Comparison of ENCODE assay signal across 8 cellular contexts in the genomic region with DNA sequence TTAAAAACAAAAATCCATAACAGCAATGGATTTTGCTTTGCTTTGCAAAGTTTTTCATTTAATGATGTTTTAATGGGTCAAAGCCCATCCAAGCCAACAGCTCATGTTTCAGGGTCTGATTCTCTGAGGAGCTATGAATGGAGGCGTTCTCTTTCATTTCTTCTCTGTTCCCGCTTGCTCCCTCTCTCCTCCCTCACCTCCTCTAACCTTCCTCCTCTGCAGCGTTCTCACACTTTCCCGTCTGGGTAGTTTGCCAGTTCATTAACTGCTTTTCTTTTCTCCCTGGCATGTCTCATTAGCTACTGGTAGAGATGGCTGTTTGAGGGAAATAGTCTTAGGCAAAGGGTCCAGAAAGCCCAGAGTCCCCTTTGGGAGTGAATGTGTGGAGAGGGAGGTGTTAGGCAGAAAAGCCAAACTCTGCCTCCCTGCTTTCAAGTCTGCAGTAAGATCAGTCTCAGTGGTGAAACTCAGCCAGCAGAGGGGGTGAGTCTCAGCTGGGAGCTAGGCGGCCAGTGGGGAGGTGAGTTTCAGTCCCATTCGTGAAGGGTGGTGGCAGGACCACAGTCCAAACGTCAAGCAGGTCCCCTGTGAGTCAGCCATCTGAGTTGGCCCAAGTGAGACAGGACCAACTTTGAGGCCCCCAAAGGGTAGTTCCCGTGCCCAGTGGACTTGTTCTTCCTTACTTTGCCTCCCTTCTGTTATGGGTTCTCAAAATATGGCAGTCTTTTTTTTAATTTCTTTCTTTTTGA. TPM values are rescaled to one million over a fixed set of nuclear protein-coding genes. Genes with fewer than 3 reads are reported as not detected.
A peak's percentile ranks its signal among the peaks of the same experiment; 100 is the strongest.
DNase-seq lines count a peak whose midpoint lies in the region; ATAC-seq, FAIRE-seq and TF ChIP-seq lines count a peak whose summit lies in the region.
"Not testable (repeated sequence)": the region's sequence is repeated elsewhere in the genome, so short reads cannot be mapped to it uniquely, and the experiment has no call there.

No MANE protein-coding gene starts in this region.

- not testable (repeated sequence) for TF ChIP-seq EP300 in gastroesophageal sphincter (IDR thresholded peaks at IDR 0.05)

- H3K4me3 Mint-ChIP-seq in nephron, result peak overlapping the region; percentile 14 to 72 (median 58)

- peaks cover 0 to 34% (median 8%) of the 10 kb centered on the region in 3 donors for H3K4me1 ChIP-seq in gastroesophageal sphincter
- not testable (repeated sequence) for H3K4me1 ChIP-seq in uterus

- not testable (repeated sequence) for H3K9me3 Mint-ChIP-seq in nephron

- peaks cover 11% of the 10 kb centered on the region for H3K36me3 Mint-ChIP-seq in nephron (ENCODE audit: low read depth)

- H3K27me3 ChIP-seq in gastroesophageal sphincter, uterus: not testable (repeated sequence)

- DNase-seq in GM12892 (ENCODE audit: insufficient read length); uterus: not testable (repeated sequence)
- peak; percentile 83 for DNase-seq in NCI-H69 (lab: John Stamatoyannopoulos, UW)
- DNase-seq in activated naive CD4-positive, alpha-beta T cell treated with Interleukin-2 at 50 U/mL for 16 hours, result peak; percentile 5

- H3K27ac Mint-ChIP-seq in nephron, result peak overlapping the region; percentile 74 to 87 (median 80)

- TF ChIP-seq CTCF in gastroesophageal sphincter (IDR thresholded peaks at IDR 0.05) (peak in 2 of 4 experiments; percentile 14 to 47), nephron (IDR thresholded peaks at IDR 0.05; ENCODE audit: unreplicated experiment in 3 of 3) (peak; percentile 24 to 36 (median 34)), uterus (IDR thresholded peaks at IDR 0.05) (peak in 3 of 4 experiments; percentile 6 to 34 (median 25))

- H3K9me3 ChIP-seq in gastroesophageal sphincter, uterus: not testable (repeated sequence)

- H3K27ac ChIP-seq in gastroesophageal sphincter, result peak overlapping the region in 2 of 4 donors; percentile 11 to 62
- H3K27ac ChIP-seq in uterus, result peak overlapping the region in 1 of 2 donors; percentile 32

- ATAC-seq in GM21515 (IDR thresholded peaks at IDR 0.05; ENCODE audit: unreplicated experiment) (peak; percentile 89), HG03064 (IDR thresholded peaks at IDR 0.05; ENCODE audit: low read depth, unreplicated experiment) (peak; percentile 94), gastroesophageal sphincter (peak; percentile 79)

- peaks cover 32% of the 10 kb centered on the region for H3K4me1 Mint-ChIP-seq in nephron

- TF ChIP-seq POLR2A in GM12892 (IDR thresholded peaks at IDR 0.05; ENCODE audit: low read depth, low read length); gastroesophageal sphincter (IDR thresholded peaks at IDR 0.05); uterus (IDR thresholded peaks at IDR 0.05): not testable (repeated sequence)

- 0 to 34% methylated on average over 2 to 3 of the region's 8 CpGs for WGBS in gastroesophageal sphincter (ENCODE audit: low coverage in 1 of 2), 2 donors

- not testable (repeated sequence) for H3K4me3 ChIP-seq in gastroesophageal sphincter, uterus

- H3K27me3 Mint-ChIP-seq in nephron (ENCODE audit: low read depth), result not testable (repeated sequence)

- not testable (repeated sequence) for H3K36me3 ChIP-seq in gastroesophageal sphincter, uterus

- intact Hi-C loops in uterus (cut with DNase I; ENCODE audit: low total_unique reads), result not testable (repeated sequence)

- FAIRE-seq in GM12892 (lab: Jason Lieb, UNC), result peak; percentile 97

RNA-seq across cellular contexts. Expression of gene FKBP9, which starts 7.3 kb away (rescaled TPM):
- polyA plus RNA-seq in GM12892 (2012; ENCODE audit: missing spikeins), result 4.7 TPM
- 100 to 1,000 TPM in 3 of 4 donors, 10 to 100 TPM in 1; 94.8 to 141 (median 135) TPM for total RNA-seq in gastroesophageal sphincter
- 100 to 1,000 TPM in 3 of 4 donors, 10 to 100 TPM in 1; 62.9 to 328 (median 215) TPM for total RNA-seq in uterus
